11 cellular contexts compared by ENCODE assay signal in genomic region chr2:195531754-195532153, GRCh38.
A peak's percentile ranks its signal among the peaks of the same experiment; 100 is the strongest.
DNase-seq lines count a peak whose midpoint lies in the region; ATAC-seq and TF ChIP-seq lines count a peak whose summit lies in the region.
"Had no signal": no experiment of that assay in that cellular context is flagged by ENCODE, and none has a peak within 500 bp of the region (broad histone marks: within the 10 kb centered on the region; RNA-seq: fewer than 3 reads in every experiment).

No MANE protein-coding gene starts in this region.

- peaks cover 40% of the 10 kb centered on the region for H3K36me3 Mint-ChIP-seq in activated naive CD4-positive, alpha-beta T cell treated with anti-CD3 and anti-CD28 coated beads, Interleukin-2, amount 10 ng/mL, durations not matched to agents 7 days and 5 days
- H3K36me3 Mint-ChIP-seq in T-helper 17 cell (ENCODE audit: low read depth): no peaks in the 10 kb centered on the region

- peaks cover 68% of the 10 kb centered on the region for H3K4me1 Mint-ChIP-seq in activated naive CD4-positive, alpha-beta T cell treated with anti-CD3 and anti-CD28 coated beads, Interleukin-2, amount 10 ng/mL, durations not matched to agents 7 days and 5 days
- H3K4me1 Mint-ChIP-seq in T-helper 17 cell: peaks cover 39% of the 10 kb centered on the region

- H3K4me2 ChIP-seq in fibroblast of lung (ENCODE audit: extremely low read depth, insufficient read depth, low read length): no peak overlapping the region

- no peak overlapping the region for H2AFZ ChIP-seq in fibroblast of lung (ENCODE audit: low read length)

- peak overlapping the region; percentile 99 for H3K27ac Mint-ChIP-seq in activated naive CD4-positive, alpha-beta T cell treated with anti-CD3 and anti-CD28 coated beads, Interleukin-2, amount 10 ng/mL, durations not matched to agents 7 days and 5 days
- peak overlapping the region; percentile 96 for H3K27ac Mint-ChIP-seq in T-helper 17 cell

- H3K79me2 ChIP-seq in fibroblast of lung (ENCODE audit: control insufficient read depth, insufficient read depth, low read length): no peaks in the 10 kb centered on the region

- peaks cover 20% of the 10 kb centered on the region for H3K9me3 Mint-ChIP-seq in activated naive CD4-positive, alpha-beta T cell treated with anti-CD3 and anti-CD28 coated beads, Interleukin-2, amount 10 ng/mL, durations not matched to agents 7 days and 5 days

- H3K27me3 Mint-ChIP-seq in activated naive CD4-positive, alpha-beta T cell treated with anti-CD3 and anti-CD28 coated beads, Interleukin-2, amount 10 ng/mL, durations not matched to agents 7 days and 5 days: no peaks in the 10 kb centered on the region
- no peaks in the 10 kb centered on the region for H3K27me3 Mint-ChIP-seq in T-helper 17 cell

- H3K36me3 ChIP-seq in fibroblast of lung (ENCODE audit: control insufficient read depth, insufficient read depth, low read length) (no peaks in the 10 kb centered on the region), brain microvascular endothelial cell (replicated peaks) (no peaks in the 10 kb centered on the region), left lung (no peaks in the 10 kb centered on the region)
- H3K36me3 ChIP-seq: cardiac muscle cell had no signal

- H3K27ac ChIP-seq in fibroblast of lung (ENCODE audit: insufficient read depth, low read length) (no peak overlapping the region), brain microvascular endothelial cell (no peak overlapping the region), left lung (no peak overlapping the region)
- H3K27ac ChIP-seq: C4-2B had no signal

- H3K9me3 ChIP-seq in T-helper 17 cell (ENCODE audit: control insufficient read depth, low read length, poor library complexity, severe bottlenecking) (no peaks in the 10 kb centered on the region), fibroblast of lung (ENCODE audit: control insufficient read depth, insufficient read depth, low read depth, low read length) (no peaks in the 10 kb centered on the region), left lung (no peaks in the 10 kb centered on the region)

- CTCF ChIA-PET in activated naive CD4-positive, alpha-beta T cell treated with anti-CD3 and anti-CD28 coated beads, Interleukin-2, amount 10 ng/mL, durations not matched to agents 7 days and 5 days (lab: Charles Lee): interaction anchor here (0.6 to 1.3 kb wide), 4 partner anchors 9 to 128 kb away, joined by 3 to 5 read pairs (median 4); no protein-coding TSS in a partner anchor

- ATAC-seq in T-helper 17 cell (no peak), left lung (no peak)

- no peak for TF ChIP-seq CTCF in fibroblast of lung (conservative IDR thresholded peaks at IDR 0.05 in 1 of 2, IDR thresholded peaks at IDR 0.05 in 1 of 2; ENCODE audit: low read depth in 1 of 2, low read length in 2 of 2)
- no peak for TF ChIP-seq CTCF in brain microvascular endothelial cell (IDR thresholded peaks at IDR 0.05; ENCODE audit: low read depth, low read length, missing control alignments)
- no peak for TF ChIP-seq CTCF in left lung (IDR thresholded peaks at IDR 0.05)

- H3K4me3 ChIP-seq in fibroblast of lung (replicated peaks in 1 of 4; ENCODE audit: control extremely low read depth in 1 of 4, insufficient read depth in 1 of 4, low read depth in 3 of 4, low read length in 4 of 4): no peak overlapping the region
- H3K4me3 ChIP-seq in brain microvascular endothelial cell (ENCODE audit: low read depth, low read length): no peak overlapping the region
- H3K4me3 ChIP-seq in left lung: no peak overlapping the region
- H3K4me3 ChIP-seq: cardiac muscle cell had no signal

- in situ Hi-C loops in brain microvascular endothelial cell (cut with HindIII; ENCODE audit: low pct_ligation_motif_present, low sequenced_read_pairs): no loop called here

- peaks cover 11% of the 10 kb centered on the region for H3K4me1 ChIP-seq in fibroblast of lung (ENCODE audit: control insufficient read depth, extremely low read depth, insufficient read depth, low read length)
- peaks cover 5 to 46% of the 10 kb centered on the region in 2 donors for H3K4me1 ChIP-seq in left lung

- H3K9ac ChIP-seq in fibroblast of lung (ENCODE audit: insufficient read depth, low read length): no peak overlapping the region

- DNase-seq in activated naive CD4-positive, alpha-beta T cell treated with anti-CD3 and anti-CD28 coated beads, Interleukin-2, amount 10 ng/mL, durations not matched to agents 7 days and 5 days: no peak
- DNase-seq in activated naive CD4-positive, alpha-beta T cell treated with Interleukin-2 at 50 U/mL for 16 hours: no peak
- DNase-seq in T-helper 17 cell: no peak
- peak; percentile 52 to 83 for DNase-seq in fibroblast of lung (ENCODE audit: low read depth in 2 of 2)
- peak; percentile 75 for DNase-seq in stromal cell of bone marrow (ENCODE audit: low read depth)
- DNase-seq in brain microvascular endothelial cell: no peak
- no peak for DNase-seq in left lung
- DNase-seq in H4 (ENCODE audit: low spot score): no peak
- DNase-seq: erythroblast had no signal

- H4K20me1 ChIP-seq in fibroblast of lung (ENCODE audit: control insufficient read depth, extremely low read depth, insufficient read depth, low read length): no peaks in the 10 kb centered on the region

- intact Hi-C loops in left lung (cut with DNase I): no loop called here

- H3K27me3 ChIP-seq in fibroblast of lung (ENCODE audit: control insufficient read depth, insufficient read depth, low read length) (no peaks in the 10 kb centered on the region), brain microvascular endothelial cell (replicated peaks) (no peaks in the 10 kb centered on the region), left lung (no peaks in the 10 kb centered on the region)
- H3K27me3 ChIP-seq: cardiac muscle cell had no signal

- peak overlapping the region; percentile 90 for H3K4me3 Mint-ChIP-seq in activated naive CD4-positive, alpha-beta T cell treated with anti-CD3 and anti-CD28 coated beads, Interleukin-2, amount 10 ng/mL, durations not matched to agents 7 days and 5 days
- no peak overlapping the region for H3K4me3 Mint-ChIP-seq in T-helper 17 cell

Comparison
In these comparisons a context has a peak if more than half of its experiments do, and no peak if none do; other contexts are left out.
1. DNase-seq: peak in fibroblast of lung (2 of 2) and stromal cell of bone marrow (single experiment); none in activated naive CD4-positive, alpha-beta T cell treated with anti-CD3 and anti-CD28 coated beads, Interleukin-2, amount 10 ng/mL, durations not matched to agents 7 days and 5 days (single experiment), activated naive CD4-positive, alpha-beta T cell treated with Interleukin-2 at 50 U/mL for 16 hours (single experiment), T-helper 17 cell (0 of 3), brain microvascular endothelial cell (single experiment), left lung (0 of 2) and H4 (single experiment).